In the genomic region with DNA sequence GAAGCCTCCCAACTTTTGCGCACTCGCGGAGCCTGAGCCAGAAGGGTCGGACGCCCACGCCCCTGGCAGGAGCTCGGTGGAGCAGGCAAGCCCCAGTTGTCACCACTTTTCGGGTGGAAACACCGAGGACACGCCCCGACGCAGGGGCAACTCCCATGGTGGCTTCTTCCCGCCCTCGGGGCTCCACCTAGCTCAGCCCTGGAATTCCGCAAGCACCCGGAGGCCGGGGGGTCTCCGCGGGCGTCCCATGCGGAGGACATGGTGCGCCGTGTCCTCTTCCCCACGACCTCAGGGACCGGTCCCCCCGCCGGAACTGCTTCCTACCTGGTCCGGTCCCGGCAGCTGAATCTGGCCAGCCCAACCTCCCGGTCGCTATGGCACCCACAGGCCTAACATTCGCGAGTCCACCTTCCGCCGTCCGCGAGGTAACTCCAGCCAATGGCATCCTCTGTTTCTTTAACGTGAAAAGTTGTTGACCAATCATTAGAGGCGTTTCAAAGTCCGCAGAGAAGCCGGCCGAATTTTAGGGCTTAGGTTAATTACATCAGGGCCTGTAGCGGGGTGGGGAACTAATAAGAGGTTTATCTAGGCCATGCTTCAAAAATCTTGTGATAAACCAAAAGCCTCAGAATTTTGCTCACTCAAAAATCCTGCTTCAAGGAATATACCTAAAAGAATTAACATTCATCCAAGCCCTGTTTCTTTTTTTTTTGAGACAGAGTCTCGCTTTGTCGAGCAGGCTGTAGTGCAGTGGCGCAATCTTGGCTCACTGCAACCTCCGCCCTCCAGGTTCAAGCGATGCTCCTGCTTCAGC, we compare ENCODE assay signal across 1 cellular context.
TF ChIP-seq lines count a peak whose summit lies in the region.

A gene with protein sequence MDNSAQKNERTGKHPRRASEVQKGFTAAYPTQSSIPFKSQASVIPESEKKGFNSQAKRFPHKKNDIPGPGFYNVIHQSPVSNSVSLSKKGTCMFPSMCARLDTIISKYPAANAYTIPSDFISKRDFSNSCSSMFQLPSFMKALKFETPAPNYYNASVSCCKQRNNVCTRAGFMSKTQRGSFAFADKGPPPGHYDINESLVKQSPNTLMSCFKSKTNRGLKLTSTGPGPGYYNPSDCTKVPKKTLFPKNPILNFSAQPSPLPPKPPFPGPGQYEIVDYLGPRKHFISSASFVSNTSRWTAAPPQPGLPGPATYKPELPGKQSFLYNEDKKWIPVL (minus strand): TSS at position 433 of the 814 bp plus-strand sequence. CDS start 12,394 bp downstream, outside the sequence.

TF ChIP-seq in SK-N-SH treated with all-trans-retinoic acid at 6 μM for 48 hours, 23 proteins besides CTCF, POLR2A, EP300 and RAD21 (continued from another document):
- no peak for TF ChIP-seq ZNF565 (CRISPR knock-in tag; conservative IDR thresholded peaks at IDR 0.05; ENCODE audit: low read depth)
- TF ChIP-seq ESRRG (CRISPR knock-in tag; IDR thresholded peaks at IDR 0.05) = no peak
- no peak for TF ChIP-seq ARNTL (CRISPR knock-in tag; IDR thresholded peaks at IDR 0.05; ENCODE audit: borderline replicate concordance, low read depth)
- no peak for TF ChIP-seq SNAI2 (CRISPR knock-in tag; IDR thresholded peaks at IDR 0.05)
- TF ChIP-seq TCF4 (CRISPR knock-in tag; IDR thresholded peaks at IDR 0.05; ENCODE audit: borderline replicate concordance) = no peak
- TF ChIP-seq GLIS3 (CRISPR knock-in tag; IDR thresholded peaks at IDR 0.05) = no peak
- TF ChIP-seq, protein P1, sequence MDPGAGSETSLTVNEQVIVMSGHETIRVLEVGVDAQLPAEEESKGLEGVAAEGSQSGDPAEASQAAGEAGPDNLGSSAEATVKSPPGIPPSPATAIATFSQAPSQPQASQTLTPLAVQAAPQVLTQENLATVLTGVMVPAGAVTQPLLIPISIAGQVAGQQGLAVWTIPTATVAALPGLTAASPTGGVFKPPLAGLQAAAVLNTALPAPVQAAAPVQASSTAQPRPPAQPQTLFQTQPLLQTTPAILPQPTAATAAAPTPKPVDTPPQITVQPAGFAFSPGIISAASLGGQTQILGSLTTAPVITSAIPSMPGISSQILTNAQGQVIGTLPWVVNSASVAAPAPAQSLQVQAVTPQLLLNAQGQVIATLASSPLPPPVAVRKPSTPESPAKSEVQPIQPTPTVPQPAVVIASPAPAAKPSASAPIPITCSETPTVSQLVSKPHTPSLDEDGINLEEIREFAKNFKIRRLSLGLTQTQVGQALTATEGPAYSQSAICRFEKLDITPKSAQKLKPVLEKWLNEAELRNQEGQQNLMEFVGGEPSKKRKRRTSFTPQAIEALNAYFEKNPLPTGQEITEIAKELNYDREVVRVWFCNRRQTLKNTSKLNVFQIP (CRISPR knock-in tag; IDR thresholded peaks at IDR 0.05; ENCODE audit: borderline replicate concordance, low read depth) = no peak
- TF ChIP-seq TOX (CRISPR knock-in tag; IDR thresholded peaks at IDR 0.05; ENCODE audit: borderline replicate concordance) = no peak
- TF ChIP-seq ZNF8 (CRISPR knock-in tag; IDR thresholded peaks at IDR 0.05) = no peak
- TF ChIP-seq RARB (CRISPR knock-in tag; IDR thresholded peaks at IDR 0.05) = no peak
- TF ChIP-seq ZFP30 (CRISPR knock-in tag; IDR thresholded peaks at IDR 0.05) = no peak
- TF ChIP-seq, protein P2, sequence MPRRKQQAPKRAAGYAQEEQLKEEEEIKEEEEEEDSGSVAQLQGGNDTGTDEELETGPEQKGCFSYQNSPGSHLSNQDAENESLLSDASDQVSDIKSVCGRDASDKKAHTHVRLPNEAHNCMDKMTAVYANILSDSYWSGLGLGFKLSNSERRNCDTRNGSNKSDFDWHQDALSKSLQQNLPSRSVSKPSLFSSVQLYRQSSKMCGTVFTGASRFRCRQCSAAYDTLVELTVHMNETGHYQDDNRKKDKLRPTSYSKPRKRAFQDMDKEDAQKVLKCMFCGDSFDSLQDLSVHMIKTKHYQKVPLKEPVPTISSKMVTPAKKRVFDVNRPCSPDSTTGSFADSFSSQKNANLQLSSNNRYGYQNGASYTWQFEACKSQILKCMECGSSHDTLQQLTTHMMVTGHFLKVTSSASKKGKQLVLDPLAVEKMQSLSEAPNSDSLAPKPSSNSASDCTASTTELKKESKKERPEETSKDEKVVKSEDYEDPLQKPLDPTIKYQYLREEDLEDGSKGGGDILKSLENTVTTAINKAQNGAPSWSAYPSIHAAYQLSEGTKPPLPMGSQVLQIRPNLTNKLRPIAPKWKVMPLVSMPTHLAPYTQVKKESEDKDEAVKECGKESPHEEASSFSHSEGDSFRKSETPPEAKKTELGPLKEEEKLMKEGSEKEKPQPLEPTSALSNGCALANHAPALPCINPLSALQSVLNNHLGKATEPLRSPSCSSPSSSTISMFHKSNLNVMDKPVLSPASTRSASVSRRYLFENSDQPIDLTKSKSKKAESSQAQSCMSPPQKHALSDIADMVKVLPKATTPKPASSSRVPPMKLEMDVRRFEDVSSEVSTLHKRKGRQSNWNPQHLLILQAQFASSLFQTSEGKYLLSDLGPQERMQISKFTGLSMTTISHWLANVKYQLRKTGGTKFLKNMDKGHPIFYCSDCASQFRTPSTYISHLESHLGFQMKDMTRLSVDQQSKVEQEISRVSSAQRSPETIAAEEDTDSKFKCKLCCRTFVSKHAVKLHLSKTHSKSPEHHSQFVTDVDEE (CRISPR knock-in tag; IDR thresholded peaks at IDR 0.05) = no peak
